Comparison of ENCODE assay signal across 8 cellular contexts in genomic region chr9:99221266-99221622, GRCh38. TPM values are rescaled to one million over a fixed set of nuclear protein-coding genes. Genes with fewer than 3 reads are reported as not detected.
DNase-seq lines count a peak whose midpoint lies in the region; ATAC-seq and TF ChIP-seq lines count a peak whose summit lies in the region.

No MANE protein-coding gene starts in this region.

- CTCF ChIA-PET in activated CD4-positive, alpha-beta T cell treated with anti-CD3 and anti-CD28 coated beads for 36 hours (lab: Charles Lee) = interaction anchor here (0.7 to 3.1 kb wide), 10 partner anchors 9 to 1377 kb away, joined by 3 to 24 read pairs (median 4); no protein-coding TSS in a partner anchor

- no peaks in the 10 kb centered on the region for H3K9me3 ChIP-seq in T-helper 17 cell (ENCODE audit: control insufficient read depth, low read length, poor library complexity, severe bottlenecking)
- H3K9me3 ChIP-seq in left ventricle myocardium inferior (replicated peaks) = no peaks in the 10 kb centered on the region

- peak overlapping the region; percentile 99 for H3K4me3 Mint-ChIP-seq in activated CD4-positive, alpha-beta T cell treated with anti-CD3 and anti-CD28 coated beads for 36 hours
- peak overlapping the region; percentile 98 for H3K4me3 Mint-ChIP-seq in T-helper 17 cell
- peak overlapping the region; percentile 100 for H3K4me3 Mint-ChIP-seq in stimulated activated effector memory CD8-positive, alpha-beta T cell treated with anti-CD3 and anti-CD28 coated beads, Interleukin-12 subunit alpha, Interleukin-12 subunit beta, amount 100 ng/mL, for 72 hours

- no peaks in the 10 kb centered on the region for H3K9me3 Mint-ChIP-seq in activated CD4-positive, alpha-beta T cell treated with anti-CD3 and anti-CD28 coated beads for 36 hours (ENCODE audit: low read depth)
- H3K9me3 Mint-ChIP-seq in stimulated activated effector memory CD8-positive, alpha-beta T cell treated with anti-CD3 and anti-CD28 coated beads, Interleukin-12 subunit alpha, Interleukin-12 subunit beta, amount 100 ng/mL, for 72 hours = no peaks in the 10 kb centered on the region

- peaks cover 58% of the 10 kb centered on the region for H3K36me3 Mint-ChIP-seq in activated CD4-positive, alpha-beta T cell treated with anti-CD3 and anti-CD28 coated beads for 36 hours (ENCODE audit: low read depth)
- H3K36me3 Mint-ChIP-seq in T-helper 17 cell (ENCODE audit: low read depth) = peaks cover 16% of the 10 kb centered on the region
- H3K36me3 Mint-ChIP-seq in stimulated activated effector memory CD8-positive, alpha-beta T cell treated with anti-CD3 and anti-CD28 coated beads, Interleukin-12 subunit alpha, Interleukin-12 subunit beta, amount 100 ng/mL, for 72 hours = peaks cover 82% of the 10 kb centered on the region

- no peaks in the 10 kb centered on the region for H3K27me3 Mint-ChIP-seq in activated CD4-positive, alpha-beta T cell treated with anti-CD3 and anti-CD28 coated beads for 36 hours
- H3K27me3 Mint-ChIP-seq in T-helper 17 cell = no peaks in the 10 kb centered on the region

- peak overlapping the region; percentile 89 for H3K4me3 ChIP-seq in left ventricle myocardium inferior

- no peak for ATAC-seq in activated CD4-positive, alpha-beta T cell treated with anti-CD3 and anti-CD28 coated beads for 36 hours
- ATAC-seq in T-helper 17 cell = no peak
- no peak for ATAC-seq in stimulated activated effector memory CD8-positive, alpha-beta T cell treated with anti-CD3 and anti-CD28 coated beads, Interleukin-12 subunit alpha, Interleukin-12 subunit beta, amount 100 ng/mL, for 72 hours

- peaks cover 64% of the 10 kb centered on the region for H3K4me1 Mint-ChIP-seq in activated CD4-positive, alpha-beta T cell treated with anti-CD3 and anti-CD28 coated beads for 36 hours
- H3K4me1 Mint-ChIP-seq in T-helper 17 cell = peaks cover 57% of the 10 kb centered on the region
- H3K4me1 Mint-ChIP-seq in stimulated activated effector memory CD8-positive, alpha-beta T cell treated with anti-CD3 and anti-CD28 coated beads, Interleukin-12 subunit alpha, Interleukin-12 subunit beta, amount 100 ng/mL, for 72 hours = peaks cover 64% of the 10 kb centered on the region

- H3K27ac ChIP-seq in left ventricle myocardium inferior (replicated peaks) = peak overlapping the region; percentile 97

- H3K4me1 ChIP-seq in left ventricle myocardium inferior = peaks cover 96% of the 10 kb centered on the region

- H3K27me3 ChIP-seq in left ventricle myocardium inferior (ENCODE audit: low read depth) = no peaks in the 10 kb centered on the region

- peak overlapping the region; percentile 87 for H3K27ac Mint-ChIP-seq in activated CD4-positive, alpha-beta T cell treated with anti-CD3 and anti-CD28 coated beads for 36 hours
- H3K27ac Mint-ChIP-seq in T-helper 17 cell = peak overlapping the region; percentile 99
- H3K27ac Mint-ChIP-seq in stimulated activated effector memory CD8-positive, alpha-beta T cell treated with anti-CD3 and anti-CD28 coated beads, Interleukin-12 subunit alpha, Interleukin-12 subunit beta, amount 100 ng/mL, for 72 hours = peak overlapping the region; percentile 100

- intact Hi-C loops in activated CD4-positive, alpha-beta T cell treated with anti-CD3 and anti-CD28 coated beads for 36 hours (cut with DNase I, micrococcal nuclease) = loop anchor here in 1 of 2 experiments (5.0 kb wide), 1 partner anchor 1191 kb away; no protein-coding TSS in a partner anchor
- intact Hi-C loops in left ventricle myocardium inferior (cut with micrococcal nuclease) = no loop called here

- POLR2A ChIA-PET in activated CD4-positive, alpha-beta T cell treated with anti-CD3 and anti-CD28 coated beads for 36 hours (lab: Charles Lee) = interaction anchor here (0.6 to 1.3 kb wide), 2 partner anchors 32 to 65 kb away, joined by 4 to 5 read pairs; no protein-coding TSS in a partner anchor

- no peak for DNase-seq in activated CD4-positive, alpha-beta T cell treated with anti-CD3 and anti-CD28 coated beads for 36 hours
- DNase-seq in activated CD4-positive, alpha-beta T cell treated with anti-CD3 and anti-CD28 coated beads, Interleukin-2, amount 50 U/mL, for 1 hour = no peak
- DNase-seq in T-helper 17 cell (no peak), left ventricle myocardium inferior (no peak), DMS153 (lab: John Stamatoyannopoulos, UW) (no peak), occipital lobe (lab: John Stamatoyannopoulos, UW) (no peak), NCI-H1105 (lab: John Stamatoyannopoulos, UW) (no peak)
- DNase-seq in stimulated activated effector memory CD8-positive, alpha-beta T cell treated with anti-CD3 and anti-CD28 coated beads, Interleukin-12 subunit alpha, Interleukin-12 subunit beta, amount 100 ng/mL, for 72 hours (ENCODE audit: low spot score in 2 of 2) = no peak

- H3K36me3 ChIP-seq in left ventricle myocardium inferior = peaks cover 25% of the 10 kb centered on the region

- no peak for TF ChIP-seq CTCF in left ventricle myocardium inferior (IDR thresholded peaks at IDR 0.05; ENCODE audit: borderline replicate concordance)

RNA-seq across cellular contexts. Expression of gene ALG2, which starts 0.5 kb away (rescaled TPM):
- total RNA-seq in activated CD4-positive, alpha-beta T cell treated with anti-CD3 and anti-CD28 coated beads for 36 hours = 10 to 100 TPM; 22.8 to 31.1 TPM
- total RNA-seq in T-helper 17 cell = 10 to 100 TPM; 17.9 to 19.5 TPM
- 14.8 TPM for total RNA-seq in left ventricle myocardium inferior
- 25.0 TPM for total RNA-seq in occipital lobe

RNA-seq across cellular contexts. Expression of gene SEC61B, which starts 0.8 kb away (rescaled TPM):
- total RNA-seq in activated CD4-positive, alpha-beta T cell treated with anti-CD3 and anti-CD28 coated beads for 36 hours = 100 to 1,000 TPM in 1 of 2 experiments, 10 to 100 TPM in 1; 81.0 to 139 TPM
- total RNA-seq in T-helper 17 cell (10 to 100 TPM; 84.9 to 95.0 TPM), left ventricle myocardium inferior (39.8 TPM), occipital lobe (32.3 TPM)
